8 cellular contexts compared by ENCODE assay signal in genomic region chr2:72915907-72916742, GRCh38. TPM values are rescaled to one million over a fixed set of nuclear protein-coding genes. Genes with fewer than 3 reads are reported as not detected.
DNase-seq lines count a peak whose midpoint lies in the region; ATAC-seq, FAIRE-seq and TF ChIP-seq lines count a peak whose summit lies in the region.

No MANE protein-coding gene starts in this region.

- in situ Hi-C loops in Panc1 (cut with HindIII; ENCODE audit: low pct_unique_long_range_greater_than_20kb, low sequenced_read_pairs), result no loop called here

- H3K27ac Mint-ChIP-seq in chondrocyte (ENCODE audit: unreplicated experiment), result no peak overlapping the region

- peak; percentile 60 for DNase-seq in COR-L47 (lab: John Stamatoyannopoulos, UW)
- DNase-seq in GM19239 (ENCODE audit: insufficient read length, low spot score), result peak; percentile 74
- DNase-seq in Panc1 (ENCODE audit: low read depth, low spot score), result no peak
- DNase-seq in chondrocyte (ENCODE audit: low spot score), result peak; percentile 83
- DNase-seq in lung (ENCODE audit: low spot score), result no peak
- DNase-seq in suprapubic skin (ENCODE audit: low spot score in 2 of 2), result peak in 1 of 2 donors; percentile 61
- no peak for DNase-seq in cerebellum (ENCODE audit: low spot score)

- no peak for TF ChIP-seq POLR2A in suprapubic skin (IDR thresholded peaks at IDR 0.05)

- no TSS peak for BruUV-seq in Panc1 (replicated peaks; lab: Mats Ljungman, UMichigan)

- POLR2A ChIA-PET in Panc1 (lab: Charles Lee), result interaction anchor here (0.6 kb wide), 1 partner anchor 1584 kb away, joined by 3 read pairs; no protein-coding TSS in a partner anchor

- TF ChIP-seq EP300 in suprapubic skin (IDR thresholded peaks at IDR 0.05), result no peak

- H3K27me3 Mint-ChIP-seq in chondrocyte (ENCODE audit: low read depth), result peaks cover 69% of the 10 kb centered on the region

- H3K9me3 ChIP-seq in Panc1 (ENCODE audit: control insufficient read depth, insufficient read depth, low read depth, low read length), result no peaks in the 10 kb centered on the region
- H3K9me3 ChIP-seq in lung (ENCODE audit: control insufficient read depth in 2 of 2, insufficient read depth in 1 of 2, low read length in 1 of 2), result peaks cover 0 to 6% of the 10 kb centered on the region in 2 donors
- H3K9me3 ChIP-seq in suprapubic skin, result no peaks in the 10 kb centered on the region

- WGBS in lung, 2 donors, result 1% methylated on average over 71 to 86 of the region's 86 CpGs
- 2% methylated on average over 12 of the region's 86 CpGs for WGBS in suprapubic skin

- intact Hi-C loops in Panc1 (cut with micrococcal nuclease; ENCODE audit: unreplicated experiment), result no loop called here

- FAIRE-seq in GM19239 (lab: Jason Lieb, UNC), result no peak

- CTCF ChIA-PET in Panc1 (lab: Charles Lee), result interaction anchor here (1.4 kb wide), 1 partner anchor 22 kb away, joined by 4 read pairs; no protein-coding TSS in a partner anchor

- H3K27ac ChIP-seq in Panc1 (ENCODE audit: low read length) (no peak overlapping the region), lung (ENCODE audit: low read depth in 1 of 2, low read length in 1 of 2) (no peak overlapping the region), suprapubic skin (no peak overlapping the region)

- peak overlapping the region; percentile 35 to 55 for H3K4me3 ChIP-seq in Panc1 (ENCODE audit: low read depth in 2 of 2, low read length in 2 of 2)
- peak overlapping the region; percentile 6 for H3K4me3 ChIP-seq in lung
- peak overlapping the region; percentile 55 for H3K4me3 ChIP-seq in suprapubic skin

- H3K27me3 ChIP-seq in Panc1 (ENCODE audit: control insufficient read depth, insufficient read depth, low read length) (peaks cover 43% of the 10 kb centered on the region), lung (ENCODE audit: control insufficient read depth, insufficient read depth) (peaks cover 7% of the 10 kb centered on the region), suprapubic skin (peaks cover 100% of the 10 kb centered on the region)

- TF ChIP-seq CTCF in Panc1 (IDR thresholded peaks at IDR 0.05) (no peak), chondrocyte (IDR thresholded peaks at IDR 0.05) (no peak), lung (IDR thresholded peaks at IDR 0.05; ENCODE audit: control extremely low read depth, extremely low read depth) (no peak), suprapubic skin (IDR thresholded peaks at IDR 0.05) (no peak)

- H3K4me1 Mint-ChIP-seq in chondrocyte (ENCODE audit: low read depth), result peaks cover 19% of the 10 kb centered on the region

- peak overlapping the region; percentile 19 for H3K4me3 Mint-ChIP-seq in chondrocyte (ENCODE audit: unreplicated experiment)

- peak; percentile 55 for ATAC-seq in HG03196 (IDR thresholded peaks at IDR 0.05; ENCODE audit: unreplicated experiment)
- peak; percentile 73 for ATAC-seq in Panc1
- peak; percentile 73 for ATAC-seq in lung (ENCODE audit: insufficient read depth, low FRiP score)

- no peaks in the 10 kb centered on the region for H3K9me3 Mint-ChIP-seq in chondrocyte (ENCODE audit: low read depth)

- H3K4me1 ChIP-seq in Panc1 (ENCODE audit: control insufficient read depth, insufficient read depth, low read length) (peaks cover 9% of the 10 kb centered on the region), lung (ENCODE audit: control insufficient read depth in 2 of 2, insufficient read depth in 2 of 2, low read length in 2 of 2) (peaks cover 3 to 26% of the 10 kb centered on the region in 2 donors), suprapubic skin (peaks cover 58% of the 10 kb centered on the region)

- no peaks in the 10 kb centered on the region; the same call in 1 of the 2 replicates for H3K36me3 ChIP-seq in Panc1 (ENCODE audit: control insufficient read depth, insufficient read depth, low read length)
- H3K36me3 ChIP-seq in lung (ENCODE audit: control insufficient read depth in 2 of 2, insufficient read depth in 2 of 2, low read length in 2 of 2), result no peaks in the 10 kb centered on the region
- no peaks in the 10 kb centered on the region for H3K36me3 ChIP-seq in suprapubic skin

- no peaks in the 10 kb centered on the region for H3K36me3 Mint-ChIP-seq in chondrocyte (ENCODE audit: low read depth)

RNA-seq across cellular contexts. Expression of gene EMX1, which starts 1.2 kb away (rescaled TPM):
- total RNA-seq in Panc1 (2021; ENCODE audit: unreplicated experiment) (0.36 TPM), chondrocyte (not detected in 3 replicates), lung (under 1 TPM in 1 of 2 donors, not detected in 1; 0.12 TPM), suprapubic skin (not detected), cerebellum (not detected)
- 0.52 TPM for polyA plus RNA-seq in Panc1 (2012; ENCODE audit: insufficient read length)
- polyA plus RNA-seq in lung, result under 1 TPM in 1 of 2 donors, not detected in 1; 0.02 TPM

RNA-seq across cellular contexts. Expression of gene SPR, which starts 28.9 kb away (rescaled TPM):
- 75.4 TPM for total RNA-seq in Panc1 (2021; ENCODE audit: unreplicated experiment)
- 96.2 TPM for polyA plus RNA-seq in Panc1 (2012; ENCODE audit: insufficient read length)
- 8.9 to 13.5 TPM (median 12.8 TPM) in 3 replicates for total RNA-seq in chondrocyte
- 10 to 100 TPM; 11.1 to 38.0 TPM for total RNA-seq in lung
- 10 to 100 TPM; 31.6 to 32.2 TPM for polyA plus RNA-seq in lung
- 10 to 100 TPM; 11.9 to 14.2 (median 14.1) TPM for total RNA-seq in suprapubic skin
- 0.82 TPM for total RNA-seq in cerebellum

Comparison
In these comparisons a context has a peak if more than half of its experiments do, and no peak if none do; other contexts are left out.
1. DNase-seq: peak in COR-L47 (single experiment), GM19239 (single experiment) and chondrocyte (single experiment); none in Panc1 (single experiment), lung (single experiment) and cerebellum (single experiment).
2. Peak in every context shown above with its lines, with median percentiles within 50 percentile points of each other: ATAC-seq and H3K4me3 ChIP-seq.